Comparison of ENCODE assay signal across 8 cellular contexts in genomic region chr7:4753610-4754432, GRCh38. TPM values are rescaled to one million over a fixed set of nuclear protein-coding genes. Genes with fewer than 3 reads are reported as not detected.
A peak's percentile ranks its signal among the peaks of the same experiment; 100 is the strongest.
DNase-seq lines count a peak whose midpoint lies in the region; ATAC-seq lines count a peak whose summit lies in the region.

No MANE protein-coding gene starts in this region.

- peaks cover 16% of the 10 kb centered on the region for H3K36me3 Mint-ChIP-seq in activated CD8-positive, alpha-beta T cell treated with anti-CD3 and anti-CD28 coated beads, Interleukin-2, amount 10 ng/mL, durations not matched to agents 7 days and 5 days (ENCODE audit: low read depth)

- H3K27ac Mint-ChIP-seq in activated CD8-positive, alpha-beta T cell treated with anti-CD3 and anti-CD28 coated beads, Interleukin-2, amount 10 ng/mL, durations not matched to agents 7 days and 5 days: peak overlapping the region; percentile 33

- DNase-seq in ACHN (peak; percentile 80), NCI-H460 (ENCODE audit: extremely low read depth, low read depth) (peak; percentile 60), midbrain (lab: John Stamatoyannopoulos, UW) (peak; percentile 73)
- peak; percentile 90 for DNase-seq in activated CD8-positive, alpha-beta T cell treated with anti-CD3 and anti-CD28 coated beads, Interleukin-2, amount 10 ng/mL, durations not matched to agents 7 days and 5 days
- DNase-seq in effector CD4-positive, alpha-beta T cell: peak; percentile 85
- DNase-seq in stimulated activated CD8-positive, alpha-beta memory T cell treated with anti-CD3 and anti-CD28 coated beads, Interleukin-4, amount 100 ng/mL, for 1 hour (ENCODE audit: low read depth in 2 of 2, low spot score in 1 of 2): peak; percentile 69 to 75

- CTCF ChIA-PET in activated CD8-positive, alpha-beta T cell treated with anti-CD3 and anti-CD28 coated beads, Interleukin-2, amount 10 ng/mL, durations not matched to agents 7 days and 5 days (lab: Charles Lee): interaction anchor here (0.7 to 1.5 kb wide), 7 partner anchors 18 to 115 kb away, joined by 3 to 4 read pairs (median 3); partner anchors contain the start of gene AP5Z1

- peaks cover 12% of the 10 kb centered on the region for H3K4me1 Mint-ChIP-seq in activated CD8-positive, alpha-beta T cell treated with anti-CD3 and anti-CD28 coated beads, Interleukin-2, amount 10 ng/mL, durations not matched to agents 7 days and 5 days (ENCODE audit: low read depth)

- in situ Hi-C loops in ACHN (cut with HindIII; ENCODE audit: low pct_ligation_motif_present, low pct_unique_long_range_greater_than_20kb, low sequenced_read_pairs): no loop called here

- no peak overlapping the region for H3K4me3 Mint-ChIP-seq in activated CD8-positive, alpha-beta T cell treated with anti-CD3 and anti-CD28 coated beads, Interleukin-2, amount 10 ng/mL, durations not matched to agents 7 days and 5 days

- no peaks in the 10 kb centered on the region for H3K27me3 Mint-ChIP-seq in activated CD8-positive, alpha-beta T cell treated with anti-CD3 and anti-CD28 coated beads, Interleukin-2, amount 10 ng/mL, durations not matched to agents 7 days and 5 days (ENCODE audit: low read depth)

- POLR2A ChIA-PET in activated CD8-positive, alpha-beta T cell treated with anti-CD3 and anti-CD28 coated beads, Interleukin-2, amount 10 ng/mL, durations not matched to agents 7 days and 5 days (lab: Charles Lee): no interaction called here

- ATAC-seq in GM18519 (IDR thresholded peaks at IDR 0.05; ENCODE audit: low FRiP score, unreplicated experiment) (peak; percentile 61), HG03039 (IDR thresholded peaks at IDR 0.05; ENCODE audit: unreplicated experiment) (peak; percentile 75)
- ATAC-seq in activated CD8-positive, alpha-beta T cell treated with anti-CD3 and anti-CD28 coated beads, Interleukin-2, amount 10 ng/mL, durations not matched to agents 7 days and 5 days: peak; percentile 97

- no peaks in the 10 kb centered on the region for H3K9me3 Mint-ChIP-seq in activated CD8-positive, alpha-beta T cell treated with anti-CD3 and anti-CD28 coated beads, Interleukin-2, amount 10 ng/mL, durations not matched to agents 7 days and 5 days (ENCODE audit: insufficient read depth)

RNA-seq across cellular contexts. Expression of gene AP5Z1, which starts 21.6 kb away (rescaled TPM):
- 12.9 and 14.0 TPM in 2 replicates for total RNA-seq in NCI-H460 (2014; rRNA removed; shearing (Covaris generic))
- 92.0 and 95.7 TPM in 2 replicates for polyA plus RNA-seq in NCI-H460 (2014; cell fraction: nucleus; rRNA removed)
- total RNA-seq in activated CD8-positive, alpha-beta T cell treated with anti-CD3 and anti-CD28 coated beads, Interleukin-2, amount 10 ng/mL, durations not matched to agents 7 days and 5 days: 10 to 100 TPM; 47.3 to 55.0 TPM

Comparison
In these comparisons a context has a peak if more than half of its experiments do, and no peak if none do; other contexts are left out.
1. Peak in every context shown above with its lines: DNase-seq and ATAC-seq.